Comparison of ENCODE assay signal across 9 cellular contexts in the genomic region with DNA sequence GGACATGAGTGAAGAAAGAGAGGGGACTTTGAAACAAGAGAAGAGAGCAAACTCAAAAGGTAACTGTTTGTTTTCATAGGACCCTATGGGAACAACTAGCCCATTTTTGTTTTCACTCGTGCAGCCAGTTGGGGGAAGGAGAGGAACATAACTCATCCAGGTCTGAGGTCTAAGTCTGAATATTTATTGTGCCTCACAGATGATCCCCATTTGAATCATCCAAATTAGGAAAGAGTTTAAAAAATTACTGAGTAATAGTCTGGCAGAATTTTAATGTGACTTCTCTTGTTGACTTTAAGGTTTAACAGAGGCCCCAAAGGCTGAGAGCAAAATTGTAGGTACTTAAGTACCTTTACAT. TPM values are rescaled to one million over a fixed set of nuclear protein-coding genes. Genes with fewer than 3 reads are reported as not detected.
A peak's percentile ranks its signal among the peaks of the same experiment; 100 is the strongest.
DNase-seq lines count a peak whose midpoint lies in the region; ATAC-seq, FAIRE-seq and TF ChIP-seq lines count a peak whose summit lies in the region.
"Had no signal": no experiment of that assay in that cellular context is flagged by ENCODE, and none has a peak within 500 bp of the region (broad histone marks: within the 10 kb centered on the region; RNA-seq: fewer than 3 reads in every experiment).

No MANE protein-coding gene starts in this region.

- no peaks in the 10 kb centered on the region for H3K9me3 ChIP-seq in kidney (ENCODE audit: control insufficient read depth in 1 of 2, low read length in 2 of 2)
- H3K9me3 ChIP-seq in thymus (ENCODE audit: control insufficient read depth), result no peaks in the 10 kb centered on the region

- CTCF ChIA-PET in activated B cell treated with CpG ODN at 0.5 μM for 24 hours (lab: Charles Lee), result interaction anchor here (1.4 to 3.1 kb wide), 2 partner anchors 13 to 120 kb away, joined by 3 to 16 read pairs; no protein-coding TSS in a partner anchor

- no peaks in the 10 kb centered on the region for H3K36me3 Mint-ChIP-seq in activated T-cell treated with anti-CD3 and anti-CD28 coated beads, Interleukin-2, amount 50 U/mL, for 24 hours (ENCODE audit: low read depth)
- no peaks in the 10 kb centered on the region for H3K36me3 Mint-ChIP-seq in activated B cell treated with CpG ODN at 0.5 μM for 24 hours (ENCODE audit: low read depth)

- no peaks in the 10 kb centered on the region for H3K9me3 Mint-ChIP-seq in activated T-cell treated with anti-CD3 and anti-CD28 coated beads, Interleukin-2, amount 50 U/mL, for 24 hours
- no peaks in the 10 kb centered on the region for H3K9me3 Mint-ChIP-seq in activated B cell treated with CpG ODN at 0.5 μM for 24 hours

- WGBS in thymus, result 2% methylated on average over 1 of the region's 1 CpG

- no peak for FAIRE-seq in kidney (lab: Jason Lieb, UNC)

- no peak for TF ChIP-seq CTCF in activated B cell treated with CpG ODN at 0.5 μM for 24 hours (IDR thresholded peaks at IDR 0.05)
- no peak for TF ChIP-seq CTCF in kidney (IDR thresholded peaks at IDR 0.05; ENCODE audit: borderline replicate concordance, extremely low read depth, insufficient read depth)

- H3K27ac ChIP-seq in kidney (ENCODE audit: low read depth in 2 of 2, low read length in 2 of 2) (peak overlapping the region; percentile 18 to 33), thymus (ENCODE audit: low read depth) (peak overlapping the region; percentile 91)
- H3K27ac ChIP-seq: C4-2B had no signal

- H3K27me3 Mint-ChIP-seq in activated T-cell treated with anti-CD3 and anti-CD28 coated beads, Interleukin-2, amount 50 U/mL, for 24 hours, result no peaks in the 10 kb centered on the region
- H3K27me3 Mint-ChIP-seq in activated B cell treated with CpG ODN at 0.5 μM for 24 hours, result no peaks in the 10 kb centered on the region

- H3K4me1 ChIP-seq in kidney (ENCODE audit: control insufficient read depth in 1 of 2, insufficient read depth in 1 of 2, low read depth in 1 of 2, low read length in 2 of 2) (no peaks in the 10 kb centered on the region), thymus (ENCODE audit: control insufficient read depth, insufficient read depth, low read length) (peaks cover 12% of the 10 kb centered on the region)

- ATAC-seq in activated B cell treated with CpG ODN at 0.5 μM for 24 hours (ENCODE audit: low read depth) (peak; percentile 4), GM19023 (IDR thresholded peaks at IDR 0.05; ENCODE audit: unreplicated experiment) (no peak)

- no peak overlapping the region for H3K9ac ChIP-seq in kidney (ENCODE audit: low read length in 2 of 2)

- no peak for DNase-seq in activated T-cell treated with anti-CD3 and anti-CD28 coated beads, Interleukin-2, amount 50 U/mL, for 24 hours
- DNase-seq in activated T-cell treated with anti-CD3 and anti-CD28 coated beads for 4 hours (no peak), activated B cell treated with CpG ODN at 0.5 μM for 24 hours (no peak), kidney (no peak), NCI-H345 (lab: John Stamatoyannopoulos, UW) (no peak), ureter (ENCODE audit: low spot score) (no peak)

- no peaks in the 10 kb centered on the region for H3K27me3 ChIP-seq in thymus (ENCODE audit: control insufficient read depth, insufficient read depth)

- intact Hi-C loops in activated B cell treated with CpG ODN at 0.5 μM for 24 hours (cut with micrococcal nuclease), result loop anchor here (1.0 to 10.0 kb wide), 8 partner anchors 9 to 877 kb away; a partner anchor contains a TSS
- intact Hi-C loops in kidney (cut with DNase I), result no loop called here

- peak overlapping the region; percentile 63 to 67 for H3K4me3 ChIP-seq in kidney (ENCODE audit: low read length in 2 of 2)
- peak overlapping the region; percentile 51 for H3K4me3 ChIP-seq in thymus (ENCODE audit: low read length)

- peak overlapping the region; percentile 91 for H3K27ac Mint-ChIP-seq in activated T-cell treated with anti-CD3 and anti-CD28 coated beads, Interleukin-2, amount 50 U/mL, for 24 hours
- peak overlapping the region; percentile 99 for H3K27ac Mint-ChIP-seq in activated B cell treated with CpG ODN at 0.5 μM for 24 hours

- H3K4me1 Mint-ChIP-seq in activated T-cell treated with anti-CD3 and anti-CD28 coated beads, Interleukin-2, amount 50 U/mL, for 24 hours (ENCODE audit: low read depth), result peaks cover 39% of the 10 kb centered on the region
- peaks cover 29% of the 10 kb centered on the region for H3K4me1 Mint-ChIP-seq in activated B cell treated with CpG ODN at 0.5 μM for 24 hours

- peak overlapping the region; percentile 83 for H3K4me3 Mint-ChIP-seq in activated T-cell treated with anti-CD3 and anti-CD28 coated beads, Interleukin-2, amount 50 U/mL, for 24 hours
- H3K4me3 Mint-ChIP-seq in activated B cell treated with CpG ODN at 0.5 μM for 24 hours, result peak overlapping the region; percentile 88

- H3K36me3 ChIP-seq in kidney (ENCODE audit: control insufficient read depth in 1 of 2, insufficient read depth in 2 of 2, low read length in 2 of 2) (no peaks in the 10 kb centered on the region), thymus (ENCODE audit: control insufficient read depth, insufficient read depth) (no peaks in the 10 kb centered on the region)

- POLR2A ChIA-PET in activated B cell treated with CpG ODN at 0.5 μM for 24 hours (lab: Charles Lee), result interaction anchor here (0.7 to 2.6 kb wide), 4 partner anchors 8 to 880 kb away, joined by 3 to 14 read pairs (median 4); a partner anchor contains a TSS

RNA-seq across cellular contexts. Expression of a gene that starts 10.4 kb away (rescaled TPM):
- total RNA-seq in activated B cell treated with CpG ODN at 0.5 μM for 24 hours (0.91 TPM in 1 of 2 replicates, not detected in the other), kidney (9.9 TPM), ureter (22.0 TPM)
- polyA plus RNA-seq in kidney (ENCODE audit: insufficient read depth, low read depth, low replicate concordance) (14.6 TPM), thymus (3.2 TPM)
